In the genomic region with DNA sequence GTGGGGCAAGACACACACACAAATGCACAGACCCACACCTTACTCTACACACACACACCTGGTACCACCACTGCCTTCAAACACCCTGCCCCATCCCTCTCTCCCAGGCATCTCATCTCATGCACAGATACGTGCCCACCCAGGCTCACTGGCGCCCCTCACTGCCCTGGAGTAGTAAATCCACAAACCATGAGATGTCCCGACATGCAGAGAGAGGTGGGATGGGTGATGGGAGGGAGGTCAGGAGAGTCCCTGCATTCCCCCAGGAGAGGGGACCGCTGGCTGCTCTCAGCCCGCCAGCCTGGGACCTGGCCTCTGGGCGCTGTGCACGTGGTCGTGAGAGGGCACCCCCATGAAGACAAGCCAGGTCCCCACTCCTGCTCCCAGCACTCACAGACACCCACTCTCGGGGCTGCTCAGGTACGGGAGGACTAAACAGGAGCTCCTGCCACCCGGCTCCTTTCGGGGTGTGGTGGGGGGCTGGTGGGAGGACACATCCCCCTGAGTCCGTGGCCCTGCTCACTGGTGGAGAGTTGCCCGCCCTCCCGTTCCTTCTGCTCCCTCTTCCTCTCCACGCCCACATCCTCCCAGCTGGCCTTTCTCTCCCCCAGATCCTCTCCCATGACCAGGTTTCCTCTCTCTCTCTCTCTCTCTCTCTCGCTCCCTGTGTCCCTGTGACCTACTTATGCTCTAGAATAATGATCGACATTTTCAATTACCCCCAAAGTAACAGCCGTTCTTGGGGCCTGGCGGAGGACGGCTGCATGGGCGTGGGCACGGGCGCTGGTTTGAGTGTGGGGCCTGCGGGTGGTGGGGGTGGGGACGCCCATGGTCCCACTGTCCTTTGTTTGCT, we compare ENCODE assay signal across 9 cellular contexts. TPM values are rescaled to one million over a fixed set of nuclear protein-coding genes. Genes with fewer than 3 reads are reported as not detected.
DNase-seq lines count a peak whose midpoint lies in the region; ATAC-seq, FAIRE-seq and TF ChIP-seq lines count a peak whose summit lies in the region.
"Had no signal": no experiment of that assay in that cellular context is flagged by ENCODE, and none has a peak within 500 bp of the region (broad histone marks: within the 10 kb centered on the region; RNA-seq: fewer than 3 reads in every experiment).

No MANE protein-coding gene starts in this region.

- peak; percentile 16 for ATAC-seq in mucosa of descending colon

- H3K27ac ChIP-seq in esophagus muscularis mucosa (replicated peaks in 1 of 4), result peak overlapping the region; percentile 29 to 63 (median 52)

- H3K36me3 Mint-ChIP-seq in CD14-positive monocyte, result no peaks in the 10 kb centered on the region

- H3K9me3 ChIP-seq in esophagus muscularis mucosa (no peaks in the 10 kb centered on the region), mucosa of descending colon (no peaks in the 10 kb centered on the region)

- peaks cover 0 to 3% (median 0%) of the 10 kb centered on the region in 7 donors for H3K9me3 Mint-ChIP-seq in CD14-positive monocyte

- DNase-seq in CD14-positive monocyte (ENCODE audit: low spot score), result no peak
- peak; percentile 63 for DNase-seq in NB4 (ENCODE audit: low read depth)
- DNase-seq in esophagus muscularis mucosa (ENCODE audit: extremely low spot score), result no peak
- peak in 2 of 3 donors; percentile 33 to 62 for DNase-seq in mucosa of descending colon
- no peak for DNase-seq in DMS153 treated with DMSO at 0.1 percent for 48 hours (lab: John Stamatoyannopoulos, UW; ENCODE audit: unreplicated experiment)
- no peak for DNase-seq in pons (ENCODE audit: low spot score)
- DNase-seq in H54 (ENCODE audit: insufficient read length, low spot score), result no peak
- DNase-seq in HuH-7.5 (ENCODE audit: low spot score), result no peak
- DNase-seq: effector CD8-positive, alpha-beta T cell had no signal

- TF ChIP-seq EP300 in esophagus muscularis mucosa (IDR thresholded peaks at IDR 0.05), result no peak

- TF ChIP-seq CTCF in CD14-positive monocyte (IDR thresholded peaks at IDR 0.05) (no peak), NB4 (IDR thresholded peaks at IDR 0.05; ENCODE audit: low read depth, low read length) (peak; percentile 31), esophagus muscularis mucosa (IDR thresholded peaks at IDR 0.05) (no peak), mucosa of descending colon (IDR thresholded peaks at IDR 0.05) (no peak)

- H3K36me3 ChIP-seq in esophagus muscularis mucosa, result no peaks in the 10 kb centered on the region
- H3K36me3 ChIP-seq in mucosa of descending colon (ENCODE audit: low read depth), result no peaks in the 10 kb centered on the region

- intact Hi-C loops in CD14-positive monocyte (cut with micrococcal nuclease) (loop anchor here in 1 of 2 donors (5.0 kb wide), 1 partner anchor 44 kb away; no protein-coding TSS in a partner anchor), esophagus muscularis mucosa (cut with DNase I) (loop anchor here (2.0 kb wide), 1 partner anchor 47 kb away; no protein-coding TSS in a partner anchor), mucosa of descending colon (cut with DNase I, micrococcal nuclease) (no loop called here)

- H3K27ac Mint-ChIP-seq in CD14-positive monocyte, result peak overlapping the region in 5 of 7 donors; percentile 0 to 59 (median 26)

- peak overlapping the region; percentile 77 to 92 for H3K4me3 Mint-ChIP-seq in CD14-positive monocyte

- no peak for TF ChIP-seq POLR2A in NB4 (IDR thresholded peaks at IDR 0.05; ENCODE audit: extremely low read depth, insufficient read length)
- TF ChIP-seq POLR2A in esophagus muscularis mucosa (IDR thresholded peaks at IDR 0.05; ENCODE audit: low read depth), result no peak
- TF ChIP-seq POLR2A in H54 (IDR thresholded peaks at IDR 0.05; ENCODE audit: low read depth, low read length), result no peak

- 34% methylated on average over 24 of the region's 26 CpGs for whole genome bisulfite sequencing in esophagus muscularis mucosa

- H3K27me3 Mint-ChIP-seq in CD14-positive monocyte (ENCODE audit: low read depth in 3 of 3), result peaks cover 18 to 41% (median 20%) of the 10 kb centered on the region in 3 donors

- H3K4me1 ChIP-seq in esophagus muscularis mucosa (peaks cover 17 to 35% (median 29%) of the 10 kb centered on the region in 4 donors), mucosa of descending colon (ENCODE audit: low read depth) (no peaks in the 10 kb centered on the region)

- no peak overlapping the region for H3K4me3 ChIP-seq in NB4 (ENCODE audit: low read depth, low read length)
- peak overlapping the region in 1 of 4 donors; percentile 8 for H3K4me3 ChIP-seq in esophagus muscularis mucosa
- no peak overlapping the region for H3K4me3 ChIP-seq in mucosa of descending colon

- no peaks in the 10 kb centered on the region for H3K27me3 ChIP-seq in esophagus muscularis mucosa

- FAIRE-seq in H54 (lab: Jason Lieb, UNC), result no peak

- peaks cover 40% of the 10 kb centered on the region for H3K4me1 Mint-ChIP-seq in CD14-positive monocyte

RNA-seq across cellular contexts. Expression of a gene that starts 18.8 kb away (rescaled TPM):
- polyA plus RNA-seq in CD14-positive monocyte, result not detected
- total RNA-seq in esophagus muscularis mucosa (100 to 1,000 TPM; 133 to 386 (median 182) TPM), mucosa of descending colon (10 to 100 TPM in 1 of 3 donors, 1 to 10 TPM in 2; 3.0 to 86.8 (median 7.8) TPM)

Comparison
In these comparisons a context has a peak if more than half of its experiments do, and no peak if none do; other contexts are left out.
1. DNase-seq: peak in NB4 (single experiment) and mucosa of descending colon (2 of 3); none in CD14-positive monocyte (single experiment), esophagus muscularis mucosa (single experiment), DMS153 treated with DMSO at 0.1 percent for 48 hours (single experiment), pons (single experiment), H54 (single experiment) and HuH-7.5 (single experiment).